ENCODE assay signal across 12 cellular contexts in the genomic region with DNA sequence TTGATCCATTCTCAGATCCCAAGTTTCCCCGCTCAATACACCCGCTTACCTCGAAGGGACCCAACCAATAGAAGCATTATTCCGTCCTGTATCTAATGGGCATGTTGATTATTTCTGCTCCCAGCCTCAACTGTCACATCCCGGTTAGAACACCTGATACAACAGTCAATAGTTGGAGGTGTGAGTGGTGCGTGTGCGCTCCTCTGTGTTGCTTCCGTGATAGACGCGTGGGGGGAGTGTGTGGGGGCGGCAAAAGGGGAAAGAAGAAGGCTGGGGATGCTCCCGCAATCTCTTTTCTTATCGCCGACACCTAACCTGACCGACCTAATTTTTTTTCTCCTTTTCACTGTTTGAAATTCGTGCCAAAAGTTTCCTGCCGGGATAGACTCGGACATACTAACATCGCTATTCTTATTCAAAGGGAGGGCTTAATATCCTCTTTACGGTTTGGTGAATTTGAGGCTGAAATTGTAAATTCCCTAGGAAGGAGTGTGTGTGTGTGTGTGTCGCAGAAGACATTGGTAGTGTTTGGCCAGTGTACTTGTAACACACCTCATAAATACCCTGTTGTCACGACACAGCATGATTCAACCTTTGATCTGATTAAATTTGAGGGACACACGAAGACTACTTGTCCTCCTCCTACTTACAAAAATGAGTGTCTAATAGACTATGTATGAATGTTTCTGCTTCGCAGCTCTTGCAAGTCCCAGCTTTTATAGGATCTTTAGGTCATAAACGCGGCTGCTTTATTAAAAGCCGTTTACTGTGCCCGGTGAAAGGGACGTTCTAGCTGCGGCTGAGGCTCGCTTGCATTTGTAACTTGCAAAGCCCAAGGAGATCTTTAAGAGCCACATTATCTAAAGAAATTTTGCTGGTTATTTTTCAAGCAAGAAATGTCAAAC. TPM values are rescaled to one million over a fixed set of nuclear protein-coding genes. Genes with fewer than 3 reads are reported as not detected.
DNase-seq lines count a peak whose midpoint lies in the region; ATAC-seq, FAIRE-seq and TF ChIP-seq lines count a peak whose summit lies in the region.
"Had no signal": no experiment of that assay in that cellular context is flagged by ENCODE, and none has a peak within 500 bp of the region (broad histone marks: within the 10 kb centered on the region; RNA-seq: fewer than 3 reads in every experiment).

No MANE protein-coding gene starts in this region.

- no peak overlapping the region for H2AFZ ChIP-seq in GM12878 (ENCODE audit: control insufficient read depth, low read depth, low read length)

- POLR2A ChIA-PET in GM12878 (lab: Charles Lee), result no interaction called here

- H3K9ac ChIP-seq in GM12878 (ENCODE audit: control insufficient read depth, insufficient read depth, low read length), result no peak overlapping the region
- H3K9ac ChIP-seq in mucosa of rectum (ENCODE audit: low read depth in 1 of 2, low read length in 2 of 2), result no peak overlapping the region

- H3K27ac ChIP-seq in GM12878 (ENCODE audit: control insufficient read depth, insufficient read depth), result no peak overlapping the region
- H3K27ac ChIP-seq in mucosa of rectum (ENCODE audit: low read depth in 2 of 2, low read length in 2 of 2), result no peak overlapping the region
- H3K27ac ChIP-seq in WERI-Rb-1, result no peak overlapping the region

- peak; percentile 41 for DNase-seq in NCI-H345 (lab: John Stamatoyannopoulos, UW)
- DNase-seq in NCI-H345 treated with DMSO at 0.1 percent for 48 hours (lab: John Stamatoyannopoulos, UW; ENCODE audit: unreplicated experiment), result no peak
- DNase-seq in GM20000 (ENCODE audit: low spot score), result peak; percentile 33
- no peak for DNase-seq in GM12878 (ENCODE audit: low read depth, low spot score)
- no peak for DNase-seq in WERI-Rb-1
- DNase-seq in lower leg skin (ENCODE audit: low spot score in 2 of 2), result no peak

- H3K4me1 ChIP-seq in GM12878 (ENCODE audit: control insufficient read depth, insufficient read depth, low read length), result peaks cover 2% of the 10 kb centered on the region; the same call in 1 of the 2 replicates
- H3K4me1 ChIP-seq in mucosa of rectum (ENCODE audit: control insufficient read depth in 2 of 2, insufficient read depth in 2 of 2, low read length in 2 of 2), result peaks cover 18 to 22% of the 10 kb centered on the region in 2 donors

- TF ChIP-seq EP300 in GM12878 (IDR thresholded peaks at IDR 0.05; ENCODE audit: borderline replicate concordance in 1 of 2, control insufficient read depth in 1 of 2, low read depth in 2 of 2, low read length in 2 of 2), result no peak

- H3K4me3 ChIP-seq in GM12878 (no peak overlapping the region), mucosa of rectum (ENCODE audit: low read length in 2 of 2) (peak overlapping the region; percentile 20 to 55), WERI-Rb-1 (ENCODE audit: low read depth, low read length) (no peak overlapping the region), lower leg skin (ENCODE audit: low read depth, poor library complexity, severe bottlenecking) (no peak overlapping the region)
- H3K4me3 ChIP-seq: K562 had no signal

- TF ChIP-seq POLR2A in GM12878 (IDR thresholded peaks at IDR 0.05; ENCODE audit: low read depth, low read length) (no peak), lower leg skin (IDR thresholded peaks at IDR 0.05) (no peak)

- no peak for FAIRE-seq in GM12878 (lab: Jason Lieb, UNC)
- FAIRE-seq: K562 had no signal

- WGBS in GM12878 (ENCODE audit: insufficient coverage, insufficient replicate concordance, low lambda C conversion rate, missing lambda C conversion rate), result 15% methylated on average over 31 of the region's 31 CpGs
- 35 to 51% methylated on average over 31 of the region's 31 CpGs for WGBS in lower leg skin, 2 donors

- BruUV-seq in GM12878 (replicated peaks; lab: Mats Ljungman, UMichigan), result no TSS peak

- H3K9me3 ChIP-seq in GM12878 (replicated peaks; ENCODE audit: control insufficient read depth, insufficient read depth, low read length), result no peaks in the 10 kb centered on the region
- no peaks in the 10 kb centered on the region for H3K9me3 ChIP-seq in mucosa of rectum (ENCODE audit: control insufficient read depth in 2 of 2, low read length in 2 of 2)
- peaks cover 4% of the 10 kb centered on the region for H3K9me3 ChIP-seq in WERI-Rb-1 (ENCODE audit: severe bottlenecking)
- H3K9me3 ChIP-seq: gastroesophageal sphincter had no signal

- TF ChIP-seq RAD21 in GM12878 (IDR thresholded peaks at IDR 0.05; ENCODE audit: insufficient read depth, low read depth, low read length), result no peak

- CTCF ChIA-PET in GM12878 (lab: Yijun Ruan, JAX), result no interaction called here

- H3K4me2 ChIP-seq in GM12878 (ENCODE audit: control insufficient read depth, insufficient read depth), result no peak overlapping the region

- in situ Hi-C loops in GM12878 (cut with MboI), result no loop called here

- no peaks in the 10 kb centered on the region for H3K79me2 ChIP-seq in GM12878 (ENCODE audit: control insufficient read depth, insufficient read depth, low read length)

- peaks cover 20 to 35% of the 10 kb centered on the region in 2 experiments for H3K27me3 ChIP-seq in GM12878 (replicated peaks in 1 of 2; ENCODE audit: control insufficient read depth in 2 of 2, insufficient read depth in 2 of 2, low read length in 1 of 2)
- H3K27me3 ChIP-seq in mucosa of rectum (ENCODE audit: control insufficient read depth in 2 of 2, insufficient read depth in 2 of 2, low read length in 2 of 2), result peaks cover 44 to 64% of the 10 kb centered on the region in 2 donors
- peaks cover 75% of the 10 kb centered on the region for H3K27me3 ChIP-seq in WERI-Rb-1 (ENCODE audit: insufficient read depth, low read depth, severe bottlenecking)

- no peaks in the 10 kb centered on the region for H4K20me1 ChIP-seq in GM12878 (ENCODE audit: control insufficient read depth, insufficient read depth)

- RAD21 ChIA-PET in GM12878 (lab: Charles Lee; ENCODE audit: unreplicated experiment), result no interaction called here

- no peaks in the 10 kb centered on the region for H3K36me3 ChIP-seq in GM12878 (ENCODE audit: control insufficient read depth in 2 of 2, insufficient read depth in 2 of 2, low read length in 1 of 2)
- H3K36me3 ChIP-seq in mucosa of rectum (ENCODE audit: control insufficient read depth in 2 of 2, insufficient read depth in 2 of 2, low read length in 2 of 2), result no peaks in the 10 kb centered on the region
- no peaks in the 10 kb centered on the region for H3K36me3 ChIP-seq in WERI-Rb-1
- H3K36me3 ChIP-seq: gastroesophageal sphincter had no signal

- SMC1A ChIA-PET in GM12878 (lab: Charles Lee; ENCODE audit: uncharacterized antibody, unreplicated experiment), result no interaction called here

- ATAC-seq in GM12878, result no peak
- ATAC-seq in GM18868 (IDR thresholded peaks at IDR 0.05; ENCODE audit: unreplicated experiment), result no peak
- ATAC-seq: activated CD4-positive, CD25-positive, alpha-beta regulatory T cell treated with anti-CD3 and anti-CD28 coated beads, Interleukin-2, amount 50 U/mL, for 24 hours; gastroesophageal sphincter; K562 had no signal

- TF ChIP-seq CTCF in GM20000 (IDR thresholded peaks at IDR 0.05; ENCODE audit: extremely low read depth, missing control alignments) (no peak), GM12878 (IDR thresholded peaks at IDR 0.05 in 2 of 3, conservative IDR thresholded peaks at IDR 0.05 in 1 of 3; ENCODE audit: control insufficient read depth in 2 of 3, extremely low read depth in 1 of 3, insufficient read depth in 1 of 3, low read depth in 3 of 3, low read length in 3 of 3) (no peak), WERI-Rb-1 (IDR thresholded peaks at IDR 0.05; ENCODE audit: low read depth, low read length) (no peak), lower leg skin (IDR thresholded peaks at IDR 0.05) (no peak)

- intact Hi-C loops in GM12878 (cut with micrococcal nuclease; ENCODE audit: unreplicated experiment) (loop anchor here (5.0 kb wide), 1 partner anchor 136 kb away; no protein-coding TSS in a partner anchor), lower leg skin (cut with DNase I; ENCODE audit: low total_unique reads) (no loop called here)

TF ChIP-seq in GM12878, 131 proteins besides CTCF, POLR2A, EP300 and RAD21:
- no peak for TF ChIP-seq FOXM1 (IDR thresholded peaks at IDR 0.05; ENCODE audit: low read depth, low read length)
- TF ChIP-seq EZH2 (IDR thresholded peaks at IDR 0.05; ENCODE audit: borderline replicate concordance, control insufficient read depth, low read depth, low read length), result 0 out of 2 replicates have a peak, but pooled peaks have one; percentile 69

RNA-seq across cellular contexts. Expression of a gene that starts 1.5 kb away (rescaled TPM):
- not detected in 2 replicates for total RNA-seq in GM12878 (2013; cell fraction: nucleolus; rRNA removed)
- total RNA-seq in GM12878 (2014; rRNA removed), result 0.06 TPM in 1 of 2 replicates, not detected in the other
- total RNA-seq in GM12878 (2014; rRNA removed; fragmentation: Illumina TruSeq; extraction: Trizol), result under 0.01 and 0.09 TPM in 2 replicates
- total RNA-seq in GM12878 (2021), result 0.13 and 0.44 TPM in 2 replicates
- not detected for polyA plus RNA-seq in GM12878 (2011; ENCODE audit: low read depth)
- polyA plus RNA-seq in GM12878 (2011; rRNA removed), result not detected in 2 replicates
- not detected in 2 replicates for polyA plus RNA-seq in GM12878 (2011; cell fraction: cytosol; rRNA removed)
- polyA plus RNA-seq in GM12878 (2011; cell fraction: nucleus; rRNA removed), result not detected in 2 replicates
- polyA plus RNA-seq in GM12878 (2012), result 0.04 and 0.22 TPM in 2 replicates
- polyA plus RNA-seq in GM12878 (2014; fragmentation: Illumina TruSeq; extraction: Trizol), result 0.03 TPM in 2 replicates
- not detected for polyA plus RNA-seq in GM12878 (2014; fragmentation: Nextera tagmentation; extraction: Ambion mirVana)
- 0.04 TPM in 1 of 2 replicates, not detected in the other for polyA plus RNA-seq in GM12878 (2014; rRNA removed)
- under 1 TPM in 1 of 2 experiments, not detected in 1; 0.03 TPM for polyA plus RNA-seq in GM12878 (2016; fragmentation: Nextera tagmentation; extraction: Ambion mirVana)
- not detected in 2 replicates for polyA minus RNA-seq in GM12878 (2011; rRNA and poly(A)+ RNA removed)
- polyA minus RNA-seq in GM12878 (2011; cell fraction: cytosol; rRNA and poly(A)+ RNA removed), result not detected in 2 replicates
- not detected in 2 replicates for polyA minus RNA-seq in GM12878 (2011; cell fraction: nucleus; rRNA and poly(A)+ RNA removed)
- 1 to 10 TPM in 3 of 4 donors, under 1 TPM in 1; 0.74 to 4.2 (median 1.9) TPM for total RNA-seq in lower leg skin
- total RNA-seq: OCI-LY7 had no signal

Comparison
In these comparisons a context has a peak if more than half of its experiments do, and no peak if none do; other contexts are left out.
1. DNase-seq: peak in NCI-H345 (single experiment) and GM20000 (single experiment); none in NCI-H345 treated with DMSO at 0.1 percent for 48 hours (single experiment), GM12878 (single experiment), WERI-Rb-1 (single experiment) and lower leg skin (0 of 2).
2. H3K4me3 ChIP-seq: peak in mucosa of rectum (2 of 2); none in GM12878 (single experiment), WERI-Rb-1 (single experiment) and lower leg skin (single experiment).